In the genomic region with DNA sequence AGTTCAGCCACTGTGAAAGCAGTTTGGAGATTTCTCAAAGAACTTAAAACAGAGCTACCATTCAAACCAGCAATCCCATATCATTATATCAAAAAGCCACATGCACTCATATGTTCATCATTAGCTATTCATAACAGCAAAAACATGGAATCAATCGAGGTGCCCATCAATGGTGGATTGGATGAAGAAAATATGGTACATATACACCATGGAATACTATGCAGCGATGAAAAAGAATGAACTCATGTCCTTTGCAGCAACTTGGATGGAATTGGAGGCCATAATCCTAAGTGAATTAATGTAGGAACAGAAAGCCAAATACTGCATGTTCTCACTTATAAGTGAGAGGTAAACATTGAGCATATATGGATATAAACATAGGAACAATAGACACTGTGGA, we compare ENCODE assay signal across 30 cellular contexts. TPM values are rescaled to one million over a fixed set of nuclear protein-coding genes. Genes with fewer than 3 reads are reported as not detected.
A peak's percentile ranks its signal among the peaks of the same experiment; 100 is the strongest.
DNase-seq lines count a peak whose midpoint lies in the region; ATAC-seq, FAIRE-seq and TF ChIP-seq lines count a peak whose summit lies in the region.
"Had no signal": no experiment of that assay in that cellular context is flagged by ENCODE, and none has a peak within 500 bp of the region (broad histone marks: within the 10 kb centered on the region; RNA-seq: fewer than 3 reads in every experiment).

No MANE protein-coding gene starts in this region.

- FAIRE-seq in GM12891 (lab: Jason Lieb, UNC) (peak; percentile 9), astrocyte (lab: Jason Lieb, UNC) (peak; percentile 37), urothelium cell line (lab: Jason Lieb, UNC) (peak; percentile 46)
- FAIRE-seq: A204.1, GM12878, GM18507, GM19239 had no signal

- no peak overlapping the region for H3K4me2 ChIP-seq in astrocyte (ENCODE audit: low read length)
- H3K4me2 ChIP-seq: BLaER1 had no signal

- no peak overlapping the region for H3K4me3 Mint-ChIP-seq in astrocyte (ENCODE audit: unreplicated experiment)
- H3K4me3 Mint-ChIP-seq: CD14-positive monocyte; CD4-positive, CD25-positive, alpha-beta regulatory T cell; CD8-positive, alpha-beta memory T cell had no signal

- ATAC-seq in GM18511 (IDR thresholded peaks at IDR 0.05; ENCODE audit: unreplicated experiment): no peak
- ATAC-seq: GM12878 had no signal

- no peak for TF ChIP-seq CTCF in HEK293 (tag by site-specific recombination; IDR thresholded peaks at IDR 0.05)
- TF ChIP-seq CTCF in astrocyte (IDR thresholded peaks at IDR 0.05; ENCODE audit: insufficient read depth, low read depth, low read length): no peak
- TF ChIP-seq CTCF in ascending aorta (IDR thresholded peaks at IDR 0.05): no peak

- no peak overlapping the region for H3K27ac Mint-ChIP-seq in astrocyte (ENCODE audit: unreplicated experiment)
- H3K27ac Mint-ChIP-seq: CD14-positive monocyte; CD4-positive, alpha-beta memory T cell; CD4-positive, CD25-positive, alpha-beta regulatory T cell; CD8-positive, alpha-beta memory T cell had no signal

- peaks cover 6% of the 10 kb centered on the region for H3K4me1 Mint-ChIP-seq in astrocyte (ENCODE audit: low read depth, unreplicated experiment)
- H3K4me1 Mint-ChIP-seq: CD14-positive monocyte; CD8-positive, alpha-beta memory T cell had no signal

- intact Hi-C loops in ascending aorta (cut with DNase I): no loop called here

- DNase-seq in GM12891 (ENCODE audit: insufficient read length, low spot score) (no peak), astrocyte (ENCODE audit: low read depth) (no peak), urothelium cell line (ENCODE audit: low spot score) (no peak), NCI-H1694 treated with DMSO at 0.1 percent for 48 hours (lab: John Stamatoyannopoulos, UW) (no peak), ascending aorta (ENCODE audit: low spot score in 2 of 2) (no peak)
- DNase-seq: 8988T; ACHN; BE2C; C1 segment of cervical spinal cord; CD4-positive, alpha-beta memory T cell; CD4-positive, CD25-positive, alpha-beta regulatory T cell; CD8-positive, alpha-beta memory T cell; COR-L47; DMS 273 treated with DMSO at 0.1 percent for 48 hours; DMS153; DMS53; DMS79; DND-41; EL; GDM1 had no signal

- H3K4me3 ChIP-seq in HEK293 (ENCODE audit: low read depth, low read length) (no peak overlapping the region), astrocyte (ENCODE audit: insufficient read depth, low read depth, low read length) (no peak overlapping the region), ascending aorta (no peak overlapping the region)
- H3K4me3 ChIP-seq: BLaER1, GM12878 had no signal

- no peaks in the 10 kb centered on the region for H3K79me2 ChIP-seq in astrocyte (ENCODE audit: insufficient read depth, low read length)

- H3K27ac ChIP-seq in HEK293 (ENCODE audit: extremely low read depth, low read depth, low read length) (no peak overlapping the region), astrocyte (ENCODE audit: low read depth, low read length) (no peak overlapping the region), ascending aorta (no peak overlapping the region)
- H3K27ac ChIP-seq: BLaER1 had no signal

- H3K4me1 ChIP-seq in HEK293 (ENCODE audit: control insufficient read depth, insufficient read depth, low read length) (no peaks in the 10 kb centered on the region), astrocyte (ENCODE audit: insufficient read depth, low read length) (no peaks in the 10 kb centered on the region), ascending aorta (no peaks in the 10 kb centered on the region)
- H3K4me1 ChIP-seq: BE2C, BLaER1 had no signal

- H3K27me3 Mint-ChIP-seq in astrocyte (ENCODE audit: low read depth, unreplicated experiment): no peaks in the 10 kb centered on the region
- H3K27me3 Mint-ChIP-seq: CD4-positive, alpha-beta memory T cell; CD4-positive, CD25-positive, alpha-beta regulatory T cell; CD8-positive, alpha-beta memory T cell had no signal

- H3K36me3 ChIP-seq in HEK293 (ENCODE audit: control insufficient read depth in 2 of 2, insufficient read depth in 1 of 2, low read length in 2 of 2) (no peaks in the 10 kb centered on the region), astrocyte (ENCODE audit: insufficient read depth, low read length) (no peaks in the 10 kb centered on the region), ascending aorta (no peaks in the 10 kb centered on the region)
- H3K36me3 ChIP-seq: BE2C, BLaER1 had no signal

- H3K27me3 ChIP-seq in astrocyte (ENCODE audit: insufficient read depth, low read length) (no peaks in the 10 kb centered on the region), ascending aorta (no peaks in the 10 kb centered on the region)
- H3K27me3 ChIP-seq: BE2C, BLaER1 had no signal

- H3K9me3 ChIP-seq in HEK293 (ENCODE audit: control insufficient read depth, insufficient read depth, low read depth, low read length) (no peaks in the 10 kb centered on the region), astrocyte (ENCODE audit: insufficient read depth, low read depth, low read length) (no peaks in the 10 kb centered on the region), ascending aorta (no peaks in the 10 kb centered on the region)
- H3K9me3 ChIP-seq: BE2C had no signal

- H3K9me3 Mint-ChIP-seq in astrocyte (ENCODE audit: unreplicated experiment): peaks cover 2% of the 10 kb centered on the region

- no peak overlapping the region for H3K9ac ChIP-seq in astrocyte (ENCODE audit: low read length)
- H3K9ac ChIP-seq: BLaER1 had no signal

- POLR2A ChIA-PET in HEK293 (lab: Yijun Ruan, JAX): no interaction called here

- H3K36me3 Mint-ChIP-seq in astrocyte (ENCODE audit: low read depth, unreplicated experiment): no peaks in the 10 kb centered on the region
- H3K36me3 Mint-ChIP-seq: CD14-positive monocyte had no signal

- CTCF ChIA-PET in HEK293 (lab: Yijun Ruan, JAX): no interaction called here

- no peak for TF ChIP-seq POLR2A in GM12891 (IDR thresholded peaks at IDR 0.05; ENCODE audit: low read depth, low read length)

- H2AFZ ChIP-seq in astrocyte (ENCODE audit: low read depth, low read length): no peak overlapping the region

- H4K20me1 ChIP-seq in astrocyte (ENCODE audit: insufficient read depth, low read length): no peaks in the 10 kb centered on the region
- H4K20me1 ChIP-seq: BLaER1 had no signal

TF ChIP-seq in GM12891, 5 proteins besides CTCF, POLR2A, EP300 and RAD21:
- TF ChIP-seq POLR2AphosphoS5 (IDR thresholded peaks at IDR 0.05; ENCODE audit: low read depth, low read length): no peak
- TF ChIP-seq TAF1 (IDR thresholded peaks at IDR 0.05; ENCODE audit: low read depth, low read length): no peak
- no peak for TF ChIP-seq POU2F2 (IDR thresholded peaks at IDR 0.05; ENCODE audit: low read depth, low read length)
- TF ChIP-seq PAX5 (IDR thresholded peaks at IDR 0.05; ENCODE audit: insufficient read depth, low read length, severe bottlenecking): no peak
- TF ChIP-seq SPI1 (IDR thresholded peaks at IDR 0.05; ENCODE audit: low read depth, low read length): no peak

TF ChIP-seq in HEK293, 187 proteins besides CTCF, POLR2A, EP300 and RAD21:
- TF ChIP-seq ZNF585B (tag by site-specific recombination; IDR thresholded peaks at IDR 0.05): no peak
- no peak for TF ChIP-seq ZEB2 (tag by site-specific recombination; IDR thresholded peaks at IDR 0.05)
- 0 out of 2 replicates have a peak, but pooled peaks have one; percentile 51 for TF ChIP-seq ZNF146 (tag by site-specific recombination; IDR thresholded peaks at IDR 0.05)
- TF ChIP-seq, protein P1, sequence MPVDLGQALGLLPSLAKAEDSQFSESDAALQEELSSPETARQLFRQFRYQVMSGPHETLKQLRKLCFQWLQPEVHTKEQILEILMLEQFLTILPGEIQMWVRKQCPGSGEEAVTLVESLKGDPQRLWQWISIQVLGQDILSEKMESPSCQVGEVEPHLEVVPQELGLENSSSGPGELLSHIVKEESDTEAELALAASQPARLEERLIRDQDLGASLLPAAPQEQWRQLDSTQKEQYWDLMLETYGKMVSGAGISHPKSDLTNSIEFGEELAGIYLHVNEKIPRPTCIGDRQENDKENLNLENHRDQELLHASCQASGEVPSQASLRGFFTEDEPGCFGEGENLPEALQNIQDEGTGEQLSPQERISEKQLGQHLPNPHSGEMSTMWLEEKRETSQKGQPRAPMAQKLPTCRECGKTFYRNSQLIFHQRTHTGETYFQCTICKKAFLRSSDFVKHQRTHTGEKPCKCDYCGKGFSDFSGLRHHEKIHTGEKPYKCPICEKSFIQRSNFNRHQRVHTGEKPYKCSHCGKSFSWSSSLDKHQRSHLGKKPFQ (tag by site-specific recombination; IDR thresholded peaks at IDR 0.05): no peak

RNA-seq across cellular contexts. Expression of a gene that starts 32.1 kb away (rescaled TPM):
- 0.06 TPM for polyA plus RNA-seq in GM12891 (2012; ENCODE audit: low read depth, missing spikeins)
- total RNA-seq in astrocyte (0.26 and 0.30 TPM in 2 replicates), ascending aorta (0.11 TPM)
- total RNA-seq: Daoy, G401 had no signal
- polyA plus RNA-seq: CD8-positive, alpha-beta memory T cell had no signal
